ENCODE assay signal across 8 cellular contexts in the genomic region with DNA sequence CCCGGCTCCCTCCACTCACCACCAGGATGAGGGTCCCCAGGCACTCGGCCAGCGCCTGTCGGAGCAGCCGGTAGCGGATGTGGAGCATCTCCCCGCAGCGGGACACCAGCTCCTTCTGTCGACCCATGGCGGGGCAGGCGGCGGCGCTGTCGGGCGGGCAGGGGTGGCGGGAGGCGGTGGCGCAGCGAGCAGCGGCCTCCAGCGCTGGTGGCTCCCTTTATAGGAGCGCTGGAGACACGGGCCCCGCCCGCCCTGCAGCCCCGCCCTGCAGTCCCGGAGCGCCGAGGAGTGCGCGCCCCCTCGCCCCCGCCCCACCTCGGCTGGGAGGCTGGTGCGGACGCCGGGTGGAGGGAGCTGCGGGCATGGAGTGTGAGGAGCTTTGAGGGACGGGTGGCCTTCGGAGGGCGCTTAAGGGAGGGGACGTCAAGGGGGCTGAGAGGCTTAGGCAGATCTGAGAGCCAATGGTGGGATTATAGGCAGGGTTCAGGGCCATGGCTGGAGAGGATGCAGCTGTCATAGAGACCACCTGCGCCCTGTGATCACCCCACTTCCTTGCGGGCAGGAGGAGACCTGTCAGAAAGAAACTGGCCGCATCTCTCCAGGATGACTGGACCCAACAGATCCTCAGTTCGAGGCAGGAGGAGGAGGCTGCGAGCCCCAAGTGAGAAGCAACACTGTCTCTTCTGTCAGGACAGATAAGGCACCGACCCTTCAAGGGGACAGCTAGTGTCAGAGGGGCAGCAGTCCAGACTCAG. TPM values are rescaled to one million over a fixed set of nuclear protein-coding genes. Genes with fewer than 3 reads are reported as not detected.
DNase-seq lines count a peak whose midpoint lies in the region; ATAC-seq and TF ChIP-seq lines count a peak whose summit lies in the region.

A gene (minus strand): TSS at position 190 of the 755 bp plus-strand sequence. CDS start 63 bp downstream, at position 127.

- TF ChIP-seq POLR2A in gastroesophageal sphincter (IDR thresholded peaks at IDR 0.05), result no peak

- no peak for TF ChIP-seq EP300 in gastroesophageal sphincter (IDR thresholded peaks at IDR 0.05)

- peak within 1 kb of the TSS; percentile 47 for H3K9ac ChIP-seq in OCI-LY3 (ENCODE audit: low read length)

- H3K79me2 ChIP-seq in OCI-LY3 (ENCODE audit: low read length), result no peaks in the 10 kb centered on the region

- H3K4me1 ChIP-seq in OCI-LY3 (ENCODE audit: low read length) (peaks cover 21% of the 10 kb centered on the region), gastroesophageal sphincter (peaks cover 0 to 30% (median 3%) of the 10 kb centered on the region in 3 donors), upper lobe of right lung (peaks cover 18% of the 10 kb centered on the region)

- peak; percentile 38 for DNase-seq in EL
- DNase-seq in activated T-helper 9 cell treated with anti-CD3 and anti-CD28 coated beads, Interleukin-2, amount 50 U/mL, for 16 hours (ENCODE audit: low read depth), result peak; percentile 59
- no peak for DNase-seq in omental fat pad (ENCODE audit: low spot score)
- DNase-seq in upper lobe of right lung, result peak; percentile 91
- DNase-seq in foreskin melanocyte, result no peak

- ATAC-seq in HG02885 (IDR thresholded peaks at IDR 0.05; ENCODE audit: poor library complexity, unreplicated experiment) (peak; percentile 32), gastroesophageal sphincter (peak; percentile 90), omental fat pad (ENCODE audit: low FRiP score) (peak; percentile 62), upper lobe of right lung (peak; percentile 88)

- H2AFZ ChIP-seq in OCI-LY3 (ENCODE audit: low read depth, low read length), result peak within 1 kb of the TSS; percentile 79

- H3K4me2 ChIP-seq in OCI-LY3 (ENCODE audit: low read length), result peak within 1 kb of the TSS; percentile 94

- no peaks in the 10 kb centered on the region for H4K20me1 ChIP-seq in OCI-LY3 (ENCODE audit: insufficient read depth, low read length)

- H3K36me3 ChIP-seq in OCI-LY3 (replicated peaks; ENCODE audit: low read depth, low read length) (no peaks in the 10 kb centered on the region), gastroesophageal sphincter (peaks cover 0 to 7% of the 10 kb centered on the region in 2 donors), upper lobe of right lung (peaks cover 7% of the 10 kb centered on the region)

- H3K4me3 ChIP-seq in OCI-LY3 (ENCODE audit: low read length) (peak within 1 kb of the TSS; percentile 76), gastroesophageal sphincter (peak within 1 kb of the TSS; percentile 35 to 50), upper lobe of right lung (peak within 1 kb of the TSS; percentile 72)

- TF ChIP-seq CTCF in OCI-LY3 (IDR thresholded peaks at IDR 0.05; ENCODE audit: low read depth, low read length) (peak; percentile 48), gastroesophageal sphincter (IDR thresholded peaks at IDR 0.05) (peak in 3 of 4 experiments; percentile 10 to 61 (median 20)), omental fat pad (IDR thresholded peaks at IDR 0.05) (no peak), upper lobe of right lung (IDR thresholded peaks at IDR 0.05) (peak; percentile 42)

- H3K27me3 ChIP-seq in OCI-LY3 (ENCODE audit: low read depth, low read length) (peaks cover 12% of the 10 kb centered on the region), gastroesophageal sphincter (no peaks in the 10 kb centered on the region), upper lobe of right lung (no peaks in the 10 kb centered on the region)

- H3K9me3 ChIP-seq in OCI-LY3 (ENCODE audit: insufficient read depth, low read length), result no peaks in the 10 kb centered on the region
- H3K9me3 ChIP-seq in gastroesophageal sphincter, result no peaks in the 10 kb centered on the region
- no peaks in the 10 kb centered on the region for H3K9me3 ChIP-seq in upper lobe of right lung

- intact Hi-C loops in upper lobe of right lung (cut with DNase I), result no loop called here

- whole genome bisulfite sequencing in gastroesophageal sphincter (ENCODE audit: low coverage in 1 of 2), 2 donors, result 11% methylated on average over 2 of the region's 48 CpGs; no CpG with 5 or more reads in 1 of the 2 donors

- H3K27ac ChIP-seq in OCI-LY3 (ENCODE audit: low read length) (no peak within 1 kb of the TSS), gastroesophageal sphincter (peak within 1 kb of the TSS in 3 of 4 donors; percentile 3 to 62 (median 10)), upper lobe of right lung (peak within 1 kb of the TSS; percentile 83)

RNA-seq across cellular contexts. Expression of the gene that starts here (rescaled TPM):
- total RNA-seq in gastroesophageal sphincter (100 to 1,000 TPM in 1 of 4 donors, 10 to 100 TPM in 2, 1 to 10 TPM in 1; 3.9 to 100 (median 15.5) TPM), omental fat pad (100 to 1,000 TPM in 1 of 4 donors, 10 to 100 TPM in 2, 1 to 10 TPM in 1; 9.9 to 139 (median 46.3) TPM), upper lobe of right lung (352 TPM)

Comparison
In these comparisons a context has a peak if more than half of its experiments do, and no peak if none do; other contexts are left out.
1. DNase-seq: peak in EL (single experiment), activated T-helper 9 cell treated with anti-CD3 and anti-CD28 coated beads, Interleukin-2, amount 50 U/mL, for 16 hours (single experiment) and upper lobe of right lung (single experiment); none in omental fat pad (single experiment) and foreskin melanocyte (single experiment).
2. ATAC-seq: peak in every context shown above with its lines; median percentile 90 in gastroesophageal sphincter; 88 in upper lobe of right lung; 62 in omental fat pad; 32 in HG02885.
3. CTCF ChIP-seq: peak in OCI-LY3 (single experiment), gastroesophageal sphincter (3 of 4) and upper lobe of right lung (single experiment); none in omental fat pad (0 of 3).
4. Peak in every context shown above with its lines, with median percentiles within 50 percentile points of each other: H3K4me3 ChIP-seq.